1 cellular context compared by ENCODE assay signal in the genomic region with DNA sequence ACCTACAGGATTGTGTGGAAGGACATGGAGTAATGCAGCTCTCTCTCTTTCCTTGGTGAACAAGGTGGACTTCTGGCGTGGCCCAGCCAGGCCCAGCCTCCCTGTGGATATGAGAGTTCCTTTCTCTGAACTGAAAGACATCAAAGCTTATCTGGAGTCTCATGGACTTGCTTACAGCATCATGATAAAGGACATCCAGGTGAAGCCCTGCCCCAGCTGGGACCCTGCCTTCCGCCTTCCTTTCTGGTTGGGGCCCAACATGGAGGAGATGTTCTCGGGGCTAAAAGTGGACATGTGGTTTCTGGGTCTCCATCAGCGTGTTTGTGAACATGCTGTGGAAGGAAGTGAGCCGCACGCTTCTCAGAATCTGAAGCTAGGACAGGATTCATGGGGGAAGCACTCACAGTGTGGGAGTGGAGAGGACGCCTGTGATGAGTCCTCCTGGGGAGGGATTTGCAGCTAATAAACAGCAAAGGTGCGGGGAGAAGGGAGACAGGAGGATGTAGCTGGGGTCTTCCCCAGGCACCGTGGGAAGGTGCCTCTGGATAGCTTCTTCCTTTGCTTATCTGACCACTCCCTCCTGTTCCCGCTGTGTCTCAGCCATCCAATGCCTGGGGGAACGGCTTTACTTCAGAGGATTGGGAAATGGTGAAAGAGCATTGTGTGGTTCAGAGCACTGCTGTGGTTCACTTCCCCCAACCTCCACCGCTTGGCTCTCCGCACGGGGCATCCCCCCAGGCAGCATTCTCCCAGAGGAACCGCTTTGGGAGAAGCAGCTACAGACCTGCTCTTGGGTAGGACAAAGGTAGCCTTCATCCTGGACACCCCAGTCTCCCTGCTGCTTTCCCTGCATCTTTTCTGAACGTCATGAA.
TF ChIP-seq lines count a peak whose summit lies in the region.

No MANE protein-coding gene starts in this region.

TF ChIP-seq in HepG2, 621 proteins besides CTCF, POLR2A, EP300 and RAD21 (continues in another document):
- TF ChIP-seq, protein P1, sequence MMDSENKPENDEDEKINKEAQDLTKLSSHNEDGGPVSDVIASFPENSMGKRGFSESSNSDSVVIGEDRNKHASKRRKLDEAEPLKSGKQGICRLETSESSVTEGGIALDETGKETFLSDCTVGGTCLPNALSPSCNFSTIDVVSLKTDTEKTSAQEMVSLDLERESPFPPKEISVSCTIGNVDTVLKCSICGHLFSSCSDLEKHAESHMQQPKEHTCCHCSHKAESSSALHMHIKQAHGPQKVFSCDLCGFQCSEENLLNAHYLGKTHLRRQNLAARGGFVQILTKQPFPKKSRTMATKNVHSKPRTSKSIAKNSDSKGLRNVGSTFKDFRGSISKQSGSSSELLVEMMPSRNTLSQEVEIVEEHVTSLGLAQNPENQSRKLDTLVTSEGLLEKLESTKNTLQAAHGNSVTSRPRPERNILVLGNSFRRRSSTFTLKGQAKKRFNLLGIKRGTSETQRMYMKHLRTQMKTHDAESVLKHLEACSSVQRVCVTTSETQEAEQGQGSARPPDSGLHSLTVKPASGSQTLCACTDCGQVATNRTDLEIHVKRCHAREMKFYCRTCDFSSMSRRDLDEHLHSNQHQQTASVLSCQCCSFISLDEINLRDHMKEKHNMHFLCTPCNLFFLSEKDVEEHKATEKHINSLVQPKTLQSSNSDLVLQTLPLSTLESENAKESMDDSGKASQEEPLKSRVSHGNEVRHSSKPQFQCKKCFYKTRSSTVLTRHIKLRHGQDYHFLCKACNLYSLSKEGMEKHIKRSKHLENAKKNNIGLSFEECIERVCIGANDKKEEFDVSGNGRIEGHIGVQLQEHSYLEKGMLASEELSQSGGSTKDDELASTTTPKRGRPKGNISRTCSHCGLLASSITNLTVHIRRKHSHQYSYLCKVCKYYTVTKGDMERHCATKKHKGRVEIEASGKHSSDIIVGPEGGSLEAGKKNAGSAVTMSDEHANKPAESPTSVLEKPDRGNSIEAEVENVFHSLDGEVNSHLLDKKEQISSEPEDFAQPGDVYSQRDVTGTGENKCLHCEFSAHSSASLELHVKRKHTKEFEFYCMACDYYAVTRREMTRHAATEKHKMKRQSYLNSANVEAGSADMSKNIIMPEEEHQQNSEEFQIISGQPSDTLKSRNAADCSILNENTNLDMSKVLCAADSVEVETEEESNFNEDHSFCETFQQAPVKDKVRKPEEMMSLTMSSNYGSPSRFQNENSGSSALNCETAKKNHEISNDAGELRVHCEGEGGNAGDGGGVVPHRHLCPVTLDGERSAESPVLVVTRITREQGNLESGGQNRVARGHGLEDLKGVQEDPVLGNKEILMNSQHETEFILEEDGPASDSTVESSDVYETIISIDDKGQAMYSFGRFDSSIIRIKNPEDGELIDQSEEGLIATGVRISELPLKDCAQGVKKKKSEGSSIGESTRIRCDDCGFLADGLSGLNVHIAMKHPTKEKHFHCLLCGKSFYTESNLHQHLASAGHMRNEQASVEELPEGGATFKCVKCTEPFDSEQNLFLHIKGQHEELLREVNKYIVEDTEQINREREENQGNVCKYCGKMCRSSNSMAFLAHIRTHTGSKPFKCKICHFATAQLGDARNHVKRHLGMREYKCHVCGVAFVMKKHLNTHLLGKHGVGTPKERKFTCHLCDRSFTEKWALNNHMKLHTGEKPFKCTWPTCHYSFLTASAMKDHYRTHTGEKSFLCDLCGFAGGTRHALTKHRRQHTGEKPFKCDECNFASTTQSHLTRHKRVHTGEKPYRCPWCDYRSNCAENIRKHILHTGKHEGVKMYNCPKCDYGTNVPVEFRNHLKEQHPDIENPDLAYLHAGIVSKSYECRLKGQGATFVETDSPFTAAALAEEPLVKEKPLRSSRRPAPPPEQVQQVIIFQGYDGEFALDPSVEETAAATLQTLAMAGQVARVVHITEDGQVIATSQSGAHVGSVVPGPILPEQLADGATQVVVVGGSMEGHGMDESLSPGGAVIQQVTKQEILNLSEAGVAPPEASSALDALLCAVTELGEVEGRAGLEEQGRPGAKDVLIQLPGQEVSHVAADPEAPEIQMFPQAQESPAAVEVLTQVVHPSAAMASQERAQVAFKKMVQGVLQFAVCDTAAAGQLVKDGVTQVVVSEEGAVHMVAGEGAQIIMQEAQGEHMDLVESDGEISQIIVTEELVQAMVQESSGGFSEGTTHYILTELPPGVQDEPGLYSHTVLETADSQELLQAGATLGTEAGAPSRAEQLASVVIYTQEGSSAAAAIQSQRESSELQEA (CRISPR knock-in tag; IDR thresholded peaks at IDR 0.05; ENCODE audit: not compliant biosample characterization): no peak
- TF ChIP-seq, protein P2, sequence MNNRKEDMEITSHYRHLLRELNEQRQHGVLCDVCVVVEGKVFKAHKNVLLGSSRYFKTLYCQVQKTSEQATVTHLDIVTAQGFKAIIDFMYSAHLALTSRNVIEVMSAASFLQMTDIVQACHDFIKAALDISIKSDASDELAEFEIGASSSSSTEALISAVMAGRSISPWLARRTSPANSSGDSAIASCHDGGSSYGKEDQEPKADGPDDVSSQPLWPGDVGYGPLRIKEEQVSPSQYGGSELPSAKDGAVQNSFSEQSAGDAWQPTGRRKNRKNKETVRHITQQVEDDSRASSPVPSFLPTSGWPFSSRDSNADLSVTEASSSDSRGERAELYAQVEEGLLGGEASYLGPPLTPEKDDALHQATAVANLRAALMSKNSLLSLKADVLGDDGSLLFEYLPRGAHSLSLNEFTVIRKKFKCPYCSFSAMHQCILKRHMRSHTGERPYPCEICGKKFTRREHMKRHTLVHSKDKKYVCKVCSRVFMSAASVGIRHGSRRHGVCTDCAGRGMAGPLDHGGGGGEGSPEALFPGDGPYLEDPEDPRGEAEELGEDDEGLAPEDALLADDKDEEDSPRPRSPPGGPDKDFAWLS (CRISPR knock-in tag; IDR thresholded peaks at IDR 0.05; ENCODE audit: borderline replicate concordance): no peak
- TF ChIP-seq GATAD1 (CRISPR knock-in tag; IDR thresholded peaks at IDR 0.05) (no peak), XRCC5 (optimal IDR thresholded peaks at IDR 0.05; ENCODE audit: low read length) (no peak), NRL (CRISPR knock-in tag; IDR thresholded peaks at IDR 0.05; ENCODE audit: borderline replicate concordance) (no peak), ZSCAN21 (CRISPR knock-in tag; IDR thresholded peaks at IDR 0.05; ENCODE audit: borderline replicate concordance) (no peak), EZH2 (conservative IDR thresholded peaks at IDR 0.05; ENCODE audit: low read depth, low read length) (no peak), GPN1 (CRISPR knock-in tag; IDR thresholded peaks at IDR 0.05; ENCODE audit: borderline replicate concordance) (no peak), TBX2 (CRISPR knock-in tag; IDR thresholded peaks at IDR 0.05; ENCODE audit: borderline replicate concordance) (no peak), MAZ (IDR thresholded peaks at IDR 0.05; ENCODE audit: borderline replicate concordance, low read depth, low read length) (no peak), MAZ (CRISPR knock-in tag; IDR thresholded peaks at IDR 0.05; ENCODE audit: low read depth) (no peak), SCMH1 (CRISPR knock-in tag; IDR thresholded peaks at IDR 0.05; ENCODE audit: borderline replicate concordance) (no peak), TCF7L2 (IDR thresholded peaks at IDR 0.05; ENCODE audit: low read depth, low read length) (no peak), ESRRA (CRISPR knock-in tag; IDR thresholded peaks at IDR 0.05; ENCODE audit: low read depth) (no peak), ZNF205 (CRISPR knock-in tag; IDR thresholded peaks at IDR 0.05) (no peak)
- TF ChIP-seq, protein P3, sequence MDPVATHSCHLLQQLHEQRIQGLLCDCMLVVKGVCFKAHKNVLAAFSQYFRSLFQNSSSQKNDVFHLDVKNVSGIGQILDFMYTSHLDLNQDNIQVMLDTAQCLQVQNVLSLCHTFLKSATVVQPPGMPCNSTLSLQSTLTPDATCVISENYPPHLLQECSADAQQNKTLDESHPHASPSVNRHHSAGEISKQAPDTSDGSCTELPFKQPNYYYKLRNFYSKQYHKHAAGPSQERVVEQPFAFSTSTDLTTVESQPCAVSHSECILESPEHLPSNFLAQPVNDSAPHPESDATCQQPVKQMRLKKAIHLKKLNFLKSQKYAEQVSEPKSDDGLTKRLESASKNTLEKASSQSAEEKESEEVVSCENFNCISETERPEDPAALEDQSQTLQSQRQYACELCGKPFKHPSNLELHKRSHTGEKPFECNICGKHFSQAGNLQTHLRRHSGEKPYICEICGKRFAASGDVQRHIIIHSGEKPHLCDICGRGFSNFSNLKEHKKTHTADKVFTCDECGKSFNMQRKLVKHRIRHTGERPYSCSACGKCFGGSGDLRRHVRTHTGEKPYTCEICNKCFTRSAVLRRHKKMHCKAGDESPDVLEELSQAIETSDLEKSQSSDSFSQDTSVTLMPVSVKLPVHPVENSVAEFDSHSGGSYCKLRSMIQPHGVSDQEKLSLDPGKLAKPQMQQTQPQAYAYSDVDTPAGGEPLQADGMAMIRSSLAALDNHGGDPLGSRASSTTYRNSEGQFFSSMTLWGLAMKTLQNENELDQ (CRISPR knock-in tag; IDR thresholded peaks at IDR 0.05; ENCODE audit: borderline replicate concordance): no peak
- TF ChIP-seq, protein P4, sequence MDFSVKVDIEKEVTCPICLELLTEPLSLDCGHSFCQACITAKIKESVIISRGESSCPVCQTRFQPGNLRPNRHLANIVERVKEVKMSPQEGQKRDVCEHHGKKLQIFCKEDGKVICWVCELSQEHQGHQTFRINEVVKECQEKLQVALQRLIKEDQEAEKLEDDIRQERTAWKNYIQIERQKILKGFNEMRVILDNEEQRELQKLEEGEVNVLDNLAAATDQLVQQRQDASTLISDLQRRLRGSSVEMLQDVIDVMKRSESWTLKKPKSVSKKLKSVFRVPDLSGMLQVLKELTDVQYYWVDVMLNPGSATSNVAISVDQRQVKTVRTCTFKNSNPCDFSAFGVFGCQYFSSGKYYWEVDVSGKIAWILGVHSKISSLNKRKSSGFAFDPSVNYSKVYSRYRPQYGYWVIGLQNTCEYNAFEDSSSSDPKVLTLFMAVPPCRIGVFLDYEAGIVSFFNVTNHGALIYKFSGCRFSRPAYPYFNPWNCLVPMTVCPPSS (IDR thresholded peaks at IDR 0.05): no peak
- TF ChIP-seq, protein P5, sequence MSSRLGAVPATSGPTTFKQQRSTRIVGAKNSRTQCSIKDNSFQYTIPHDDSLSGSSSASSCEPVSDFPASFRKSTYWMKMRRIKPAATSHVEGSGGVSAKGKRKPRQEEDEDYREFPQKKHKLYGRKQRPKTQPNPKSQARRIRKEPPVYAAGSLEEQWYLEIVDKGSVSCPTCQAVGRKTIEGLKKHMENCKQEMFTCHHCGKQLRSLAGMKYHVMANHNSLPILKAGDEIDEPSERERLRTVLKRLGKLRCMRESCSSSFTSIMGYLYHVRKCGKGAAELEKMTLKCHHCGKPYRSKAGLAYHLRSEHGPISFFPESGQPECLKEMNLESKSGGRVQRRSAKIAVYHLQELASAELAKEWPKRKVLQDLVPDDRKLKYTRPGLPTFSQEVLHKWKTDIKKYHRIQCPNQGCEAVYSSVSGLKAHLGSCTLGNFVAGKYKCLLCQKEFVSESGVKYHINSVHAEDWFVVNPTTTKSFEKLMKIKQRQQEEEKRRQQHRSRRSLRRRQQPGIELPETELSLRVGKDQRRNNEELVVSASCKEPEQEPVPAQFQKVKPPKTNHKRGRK (CRISPR knock-in tag; IDR thresholded peaks at IDR 0.05): no peak
- TF ChIP-seq, protein P6, sequence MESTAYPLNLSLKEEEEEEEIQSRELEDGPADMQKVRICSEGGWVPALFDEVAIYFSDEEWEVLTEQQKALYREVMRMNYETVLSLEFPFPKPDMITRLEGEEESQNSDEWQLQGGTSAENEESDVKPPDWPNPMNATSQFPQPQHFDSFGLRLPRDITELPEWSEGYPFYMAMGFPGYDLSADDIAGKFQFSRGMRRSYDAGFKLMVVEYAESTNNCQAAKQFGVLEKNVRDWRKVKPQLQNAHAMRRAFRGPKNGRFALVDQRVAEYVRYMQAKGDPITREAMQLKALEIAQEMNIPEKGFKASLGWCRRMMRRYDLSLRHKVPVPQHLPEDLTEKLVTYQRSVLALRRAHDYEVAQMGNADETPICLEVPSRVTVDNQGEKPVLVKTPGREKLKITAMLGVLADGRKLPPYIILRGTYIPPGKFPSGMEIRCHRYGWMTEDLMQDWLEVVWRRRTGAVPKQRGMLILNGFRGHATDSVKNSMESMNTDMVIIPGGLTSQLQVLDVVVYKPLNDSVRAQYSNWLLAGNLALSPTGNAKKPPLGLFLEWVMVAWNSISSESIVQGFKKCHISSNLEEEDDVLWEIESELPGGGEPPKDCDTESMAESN (CRISPR knock-in tag; conservative IDR thresholded peaks at IDR 0.05): no peak
- TF ChIP-seq, protein P7, sequence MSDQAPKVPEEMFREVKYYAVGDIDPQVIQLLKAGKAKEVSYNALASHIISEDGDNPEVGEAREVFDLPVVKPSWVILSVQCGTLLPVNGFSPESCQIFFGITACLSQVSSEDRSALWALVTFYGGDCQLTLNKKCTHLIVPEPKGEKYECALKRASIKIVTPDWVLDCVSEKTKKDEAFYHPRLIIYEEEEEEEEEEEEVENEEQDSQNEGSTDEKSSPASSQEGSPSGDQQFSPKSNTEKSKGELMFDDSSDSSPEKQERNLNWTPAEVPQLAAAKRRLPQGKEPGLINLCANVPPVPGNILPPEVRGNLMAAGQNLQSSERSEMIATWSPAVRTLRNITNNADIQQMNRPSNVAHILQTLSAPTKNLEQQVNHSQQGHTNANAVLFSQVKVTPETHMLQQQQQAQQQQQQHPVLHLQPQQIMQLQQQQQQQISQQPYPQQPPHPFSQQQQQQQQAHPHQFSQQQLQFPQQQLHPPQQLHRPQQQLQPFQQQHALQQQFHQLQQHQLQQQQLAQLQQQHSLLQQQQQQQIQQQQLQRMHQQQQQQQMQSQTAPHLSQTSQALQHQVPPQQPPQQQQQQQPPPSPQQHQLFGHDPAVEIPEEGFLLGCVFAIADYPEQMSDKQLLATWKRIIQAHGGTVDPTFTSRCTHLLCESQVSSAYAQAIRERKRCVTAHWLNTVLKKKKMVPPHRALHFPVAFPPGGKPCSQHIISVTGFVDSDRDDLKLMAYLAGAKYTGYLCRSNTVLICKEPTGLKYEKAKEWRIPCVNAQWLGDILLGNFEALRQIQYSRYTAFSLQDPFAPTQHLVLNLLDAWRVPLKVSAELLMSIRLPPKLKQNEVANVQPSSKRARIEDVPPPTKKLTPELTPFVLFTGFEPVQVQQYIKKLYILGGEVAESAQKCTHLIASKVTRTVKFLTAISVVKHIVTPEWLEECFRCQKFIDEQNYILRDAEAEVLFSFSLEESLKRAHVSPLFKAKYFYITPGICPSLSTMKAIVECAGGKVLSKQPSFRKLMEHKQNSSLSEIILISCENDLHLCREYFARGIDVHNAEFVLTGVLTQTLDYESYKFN (CRISPR knock-in tag; conservative IDR thresholded peaks at IDR 0.05): no peak
